Comparison of ENCODE assay signal across 2 cellular contexts in the genomic region with DNA sequence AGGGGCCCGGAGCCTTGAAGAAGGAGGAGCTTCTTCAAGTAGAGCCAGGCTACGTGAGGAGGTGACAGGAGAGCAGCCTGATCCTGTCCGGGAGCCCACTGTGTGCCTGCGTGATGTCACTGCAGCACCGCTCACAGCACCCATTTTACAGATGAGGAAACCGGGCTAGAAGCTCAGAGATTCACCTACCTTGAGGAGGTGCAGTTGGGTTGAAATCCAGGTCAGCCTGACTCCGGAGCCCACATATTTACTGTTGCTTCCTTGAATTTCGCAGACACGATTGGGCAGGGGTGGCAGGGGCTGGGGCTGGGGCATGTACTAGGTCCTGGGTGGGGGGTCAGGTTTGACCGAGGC.
TF ChIP-seq lines count a peak whose summit lies in the region.

No MANE protein-coding gene starts in this region.

TF ChIP-seq in H1, 55 proteins besides CTCF, POLR2A, EP300 and RAD21:
- no peak for TF ChIP-seq BCL11A (IDR thresholded peaks at IDR 0.05; ENCODE audit: low read depth in 2 of 2, low read length in 2 of 2)
- TF ChIP-seq SP1 (IDR thresholded peaks at IDR 0.05; ENCODE audit: low read depth, low read length): peak; percentile 46; the same call in 1 of the 2 replicates
- peak; percentile 87; the same call in 1 of the 2 replicates for TF ChIP-seq KDM1A (IDR thresholded peaks at IDR 0.05; ENCODE audit: borderline replicate concordance, low read length)
- peak; percentile 2 for TF ChIP-seq KDM4A (IDR thresholded peaks at IDR 0.05; ENCODE audit: low read depth, low read length, severe bottlenecking)
- TF ChIP-seq HDAC6 (IDR thresholded peaks at IDR 0.05; ENCODE audit: low read depth, low read length): no peak

TF ChIP-seq in neural cell, 6 proteins besides CTCF, POLR2A, EP300 and RAD21:
- TF ChIP-seq EZH2 (IDR thresholded peaks at IDR 0.05; ENCODE audit: borderline replicate concordance, insufficient read depth, low read length, poor library complexity, severe bottlenecking) (no peak), SMC3 (conservative IDR thresholded peaks at IDR 0.05; ENCODE audit: poor library complexity) (no peak), MXI1 (conservative IDR thresholded peaks at IDR 0.05; ENCODE audit: poor library complexity, severe bottlenecking) (no peak), TAF1 (IDR thresholded peaks at IDR 0.05; ENCODE audit: low read depth) (no peak), POLR2AphosphoS5 (IDR thresholded peaks at IDR 0.05) (no peak)
- TF ChIP-seq, protein P1, sequence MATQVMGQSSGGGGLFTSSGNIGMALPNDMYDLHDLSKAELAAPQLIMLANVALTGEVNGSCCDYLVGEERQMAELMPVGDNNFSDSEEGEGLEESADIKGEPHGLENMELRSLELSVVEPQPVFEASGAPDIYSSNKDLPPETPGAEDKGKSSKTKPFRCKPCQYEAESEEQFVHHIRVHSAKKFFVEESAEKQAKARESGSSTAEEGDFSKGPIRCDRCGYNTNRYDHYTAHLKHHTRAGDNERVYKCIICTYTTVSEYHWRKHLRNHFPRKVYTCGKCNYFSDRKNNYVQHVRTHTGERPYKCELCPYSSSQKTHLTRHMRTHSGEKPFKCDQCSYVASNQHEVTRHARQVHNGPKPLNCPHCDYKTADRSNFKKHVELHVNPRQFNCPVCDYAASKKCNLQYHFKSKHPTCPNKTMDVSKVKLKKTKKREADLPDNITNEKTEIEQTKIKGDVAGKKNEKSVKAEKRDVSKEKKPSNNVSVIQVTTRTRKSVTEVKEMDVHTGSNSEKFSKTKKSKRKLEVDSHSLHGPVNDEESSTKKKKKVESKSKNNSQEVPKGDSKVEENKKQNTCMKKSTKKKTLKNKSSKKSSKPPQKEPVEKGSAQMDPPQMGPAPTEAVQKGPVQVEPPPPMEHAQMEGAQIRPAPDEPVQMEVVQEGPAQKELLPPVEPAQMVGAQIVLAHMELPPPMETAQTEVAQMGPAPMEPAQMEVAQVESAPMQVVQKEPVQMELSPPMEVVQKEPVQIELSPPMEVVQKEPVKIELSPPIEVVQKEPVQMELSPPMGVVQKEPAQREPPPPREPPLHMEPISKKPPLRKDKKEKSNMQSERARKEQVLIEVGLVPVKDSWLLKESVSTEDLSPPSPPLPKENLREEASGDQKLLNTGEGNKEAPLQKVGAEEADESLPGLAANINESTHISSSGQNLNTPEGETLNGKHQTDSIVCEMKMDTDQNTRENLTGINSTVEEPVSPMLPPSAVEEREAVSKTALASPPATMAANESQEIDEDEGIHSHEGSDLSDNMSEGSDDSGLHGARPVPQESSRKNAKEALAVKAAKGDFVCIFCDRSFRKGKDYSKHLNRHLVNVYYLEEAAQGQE (IDR thresholded peaks at IDR 0.05; ENCODE audit: borderline replicate concordance): no peak
TF ChIP-seq in neural cell: peak in this region for 0.
